Comparison of ENCODE assay signal across 10 cellular contexts in genomic region chr17:58665946-58666857, GRCh38. TPM values are rescaled to one million over a fixed set of nuclear protein-coding genes. Genes with fewer than 3 reads are reported as not detected.
DNase-seq lines count a peak whose midpoint lies in the region; ATAC-seq, FAIRE-seq and TF ChIP-seq lines count a peak whose summit lies in the region.
"Had no signal": no experiment of that assay in that cellular context is flagged by ENCODE, and none has a peak within 500 bp of the region (broad histone marks: within the 10 kb centered on the region; RNA-seq: fewer than 3 reads in every experiment).

No MANE protein-coding gene starts in this region.

- H3K4me2 ChIP-seq in HepG2 (ENCODE audit: low read depth, low read length) = peak overlapping the region; percentile 30; the same call in 1 of the 2 replicates

- no peaks in the 10 kb centered on the region for H4K20me1 ChIP-seq in HepG2 (ENCODE audit: insufficient read depth, low read length)

- peaks cover 7% of the 10 kb centered on the region for H3K4me1 Mint-ChIP-seq in activated naive CD8-positive, alpha-beta T cell (ENCODE audit: low read depth)
- H3K4me1 Mint-ChIP-seq in activated naive CD8-positive, alpha-beta T cell treated with anti-CD3 and anti-CD28 coated beads for 36 hours = peaks cover 7% of the 10 kb centered on the region
- H3K4me1 Mint-ChIP-seq in T-helper 17 cell = peaks cover 10% of the 10 kb centered on the region

- H3K4me3 ChIP-seq in HepG2 (replicated peaks in 1 of 3; ENCODE audit: insufficient read depth in 1 of 3, low read depth in 2 of 3, low read length in 3 of 3) = no peak overlapping the region
- H3K4me3 ChIP-seq in thymus (ENCODE audit: low read length) = peak overlapping the region; percentile 7
- peak overlapping the region in 1 of 2 donors; percentile 35 for H3K4me3 ChIP-seq in vagina
- H3K4me3 ChIP-seq: SK-N-MC had no signal

- peak overlapping the region; percentile 48 for H3K27ac Mint-ChIP-seq in activated naive CD8-positive, alpha-beta T cell
- H3K27ac Mint-ChIP-seq in activated naive CD8-positive, alpha-beta T cell treated with anti-CD3 and anti-CD28 coated beads for 36 hours = no peak overlapping the region
- H3K27ac Mint-ChIP-seq in T-helper 17 cell = peak overlapping the region; percentile 89

- no peaks in the 10 kb centered on the region; a peak in 1 of 5 replicates for H3K27me3 ChIP-seq in HepG2 (ENCODE audit: control insufficient read depth in 1 of 2, insufficient read depth in 2 of 2, low read length in 2 of 2)
- H3K27me3 ChIP-seq in thymus (ENCODE audit: control insufficient read depth, insufficient read depth) = no peaks in the 10 kb centered on the region
- H3K27me3 ChIP-seq in vagina = no peaks in the 10 kb centered on the region

- CTCF ChIA-PET in HepG2 (lab: Yijun Ruan, JAX; ENCODE audit: low intra/inter-chr PET ratio, low total read pairs) = no interaction called here

- H3K79me2 ChIP-seq in HepG2 (ENCODE audit: insufficient read depth, low read length) = no peaks in the 10 kb centered on the region

- WGBS in HepG2 (ENCODE audit: low lambda C conversion rate) = 63% methylated on average over 25 of the region's 25 CpGs
- WGBS in thymus = 91% methylated on average over 25 of the region's 25 CpGs

- peak; percentile 28 for FAIRE-seq in HepG2 (lab: Jason Lieb, UNC)

- TF ChIP-seq POLR2A in HepG2 (IDR thresholded peaks at IDR 0.05; ENCODE audit: insufficient read depth in 1 of 2, low read depth in 2 of 2, low read length in 2 of 2) (no peak), vagina (IDR thresholded peaks at IDR 0.05) (no peak)

- intact Hi-C loops in HepG2 (cut with micrococcal nuclease; ENCODE audit: unreplicated experiment) = no loop called here
- intact Hi-C loops in vagina (cut with DNase I) = no loop called here

- no peak overlapping the region for H2AFZ ChIP-seq in HepG2 (ENCODE audit: low read length)

- in situ Hi-C loops in HepG2 (cut with HindIII; ENCODE audit: extremely low pct_ligation_motif_present, low pct_unique_long_range_greater_than_20kb) = no loop called here

- H3K27ac ChIP-seq in HepG2 (ENCODE audit: extremely low read length, insufficient read depth, low read length) = no peak overlapping the region
- H3K27ac ChIP-seq in thymus (ENCODE audit: low read depth) = peak overlapping the region; percentile 46
- no peak overlapping the region for H3K27ac ChIP-seq in vagina
- H3K27ac ChIP-seq: SK-N-MC had no signal

- H3K4me3 Mint-ChIP-seq in activated naive CD8-positive, alpha-beta T cell = peak overlapping the region; percentile 58
- H3K4me3 Mint-ChIP-seq in activated naive CD8-positive, alpha-beta T cell treated with anti-CD3 and anti-CD28 coated beads for 36 hours = no peak overlapping the region
- H3K4me3 Mint-ChIP-seq in T-helper 17 cell = peak overlapping the region; percentile 83

- POLR2A ChIA-PET in HepG2 (lab: Yijun Ruan, JAX) = interaction anchor here (2.0 kb wide), 1 partner anchor 34 kb away, joined by 5 read pairs; no protein-coding TSS in a partner anchor

- no peaks in the 10 kb centered on the region for H3K9me3 ChIP-seq in T-helper 17 cell (ENCODE audit: control insufficient read depth, low read length, poor library complexity, severe bottlenecking)
- no peaks in the 10 kb centered on the region for H3K9me3 ChIP-seq in HepG2 (ENCODE audit: low read length)
- no peaks in the 10 kb centered on the region for H3K9me3 ChIP-seq in thymus (ENCODE audit: control insufficient read depth)
- no peaks in the 10 kb centered on the region for H3K9me3 ChIP-seq in vagina

- TF ChIP-seq EP300 in HepG2 (IDR thresholded peaks at IDR 0.05; ENCODE audit: low read depth in 2 of 2, low read length in 2 of 2) (no peak), HepG2 (CRISPR knock-in tag; IDR thresholded peaks at IDR 0.05; ENCODE audit: borderline replicate concordance) (no peak)

- H3K36me3 ChIP-seq in HepG2 (replicated peaks in 1 of 2; ENCODE audit: control insufficient read depth in 1 of 2, insufficient read depth in 2 of 2, low read length in 2 of 2) (no peaks in the 10 kb centered on the region), thymus (ENCODE audit: control insufficient read depth, insufficient read depth) (no peaks in the 10 kb centered on the region), vagina (no peaks in the 10 kb centered on the region)

- no peak overlapping the region for H3K9ac ChIP-seq in HepG2 (ENCODE audit: insufficient read depth, low read depth, low read length)

- no peak for TF ChIP-seq RAD21 in HepG2 (CRISPR knock-in tag; IDR thresholded peaks at IDR 0.05)

- TF ChIP-seq CTCF in HepG2 (CRISPR knock-in tag; IDR thresholded peaks at IDR 0.05) (no peak), vagina (IDR thresholded peaks at IDR 0.05) (no peak)

- peaks cover 2% of the 10 kb centered on the region for H3K27me3 Mint-ChIP-seq in activated naive CD8-positive, alpha-beta T cell
- H3K27me3 Mint-ChIP-seq in activated naive CD8-positive, alpha-beta T cell treated with anti-CD3 and anti-CD28 coated beads for 36 hours = peaks cover 8% of the 10 kb centered on the region
- peaks cover 20% of the 10 kb centered on the region for H3K27me3 Mint-ChIP-seq in T-helper 17 cell

- no peak for DNase-seq in activated naive CD8-positive, alpha-beta T cell treated with anti-CD3 and anti-CD28 coated beads for 36 hours
- DNase-seq in T-helper 17 cell (no peak), HepG2 (ENCODE audit: low spot score) (no peak), vagina (ENCODE audit: extremely low spot score in 2 of 2) (no peak)
- DNase-seq: NCI-H187 treated with DMSO at 0.1 percent for 48 hours had no signal

- BruUV-seq in HepG2 (replicated peaks; lab: Mats Ljungman, UMichigan) = no TSS peak

- H3K4me1 ChIP-seq in HepG2 (ENCODE audit: insufficient read depth, low read length) (peaks cover 10% of the 10 kb centered on the region), thymus (ENCODE audit: control insufficient read depth, insufficient read depth, low read length) (no peaks in the 10 kb centered on the region), vagina (no peaks in the 10 kb centered on the region)

- no peaks in the 10 kb centered on the region for H3K36me3 Mint-ChIP-seq in activated naive CD8-positive, alpha-beta T cell
- no peaks in the 10 kb centered on the region for H3K36me3 Mint-ChIP-seq in activated naive CD8-positive, alpha-beta T cell treated with anti-CD3 and anti-CD28 coated beads for 36 hours
- H3K36me3 Mint-ChIP-seq in T-helper 17 cell (ENCODE audit: low read depth) = no peaks in the 10 kb centered on the region

- ATAC-seq in T-helper 17 cell (peak; percentile 23), HepG2 (no peak), GM21367 (IDR thresholded peaks at IDR 0.05; ENCODE audit: unreplicated experiment) (no peak), GM21528 (IDR thresholded peaks at IDR 0.05; ENCODE audit: low FRiP score, unreplicated experiment) (no peak)

- H3K9me3 Mint-ChIP-seq in activated naive CD8-positive, alpha-beta T cell (ENCODE audit: low read depth) = no peaks in the 10 kb centered on the region
- no peaks in the 10 kb centered on the region for H3K9me3 Mint-ChIP-seq in activated naive CD8-positive, alpha-beta T cell treated with anti-CD3 and anti-CD28 coated beads for 36 hours

RNA-seq across cellular contexts. Expression of gene TEX14, which starts 25.6 kb away (rescaled TPM):
- total RNA-seq in activated naive CD8-positive, alpha-beta T cell treated with anti-CD3 and anti-CD28 coated beads for 36 hours = under 1 TPM; 0.10 to 0.14 TPM
- total RNA-seq in T-helper 17 cell (under 1 TPM; 0.42 to 0.60 TPM), HepG2 (2016; rRNA removed; fragmentation: Illumina TruSeq; extraction: Trizol) (0.07 TPM in 1 of 2 replicates, not detected in the other), vagina (not detected)
- total RNA-seq in HepG2 (2016; cell fraction: cytosol; rRNA removed; fragmentation: Illumina TruSeq; extraction: Trizol; ENCODE audit: low read depth) = not detected in 2 replicates
- not detected in 2 replicates for total RNA-seq in HepG2 (2016; cell fraction: insoluble cytoplasmic fraction; rRNA removed; fragmentation: Illumina TruSeq; extraction: Trizol)
- not detected in 2 replicates for total RNA-seq in HepG2 (2016; cell fraction: membrane; rRNA removed; fragmentation: Illumina TruSeq; extraction: Trizol)
- 0.06 TPM in 1 of 2 replicates, not detected in the other for total RNA-seq in HepG2 (2016; cell fraction: nucleus; rRNA removed; fragmentation: Illumina TruSeq; extraction: Trizol)
- polyA plus RNA-seq in HepG2 (2011; rRNA removed) (0.03 and 0.04 TPM in 2 replicates), thymus (0.46 TPM)
- 0.01 and 0.03 TPM in 2 replicates for polyA plus RNA-seq in HepG2 (2011; cell fraction: cytosol; rRNA removed)
- polyA plus RNA-seq in HepG2 (2011; cell fraction: nucleus; rRNA removed) = 0.09 and 0.11 TPM in 2 replicates
- polyA plus RNA-seq in HepG2 (2012) = 0.08 TPM in 1 of 2 replicates, not detected in the other
- not detected in 2 replicates for polyA plus RNA-seq in HepG2 (2016; cell fraction: cytosol; fragmentation: Illumina TruSeq; extraction: Trizol; ENCODE audit: low read depth)
- polyA plus RNA-seq in HepG2 (2016; cell fraction: insoluble cytoplasmic fraction; fragmentation: Illumina TruSeq; extraction: Trizol; ENCODE audit: low read depth) = not detected in 2 replicates
- not detected in 2 replicates for polyA plus RNA-seq in HepG2 (2016; cell fraction: membrane; fragmentation: Illumina TruSeq; extraction: Trizol; ENCODE audit: low read depth)
- polyA plus RNA-seq in HepG2 (2016; cell fraction: nucleus; fragmentation: Illumina TruSeq; extraction: Trizol; ENCODE audit: insufficient read depth, low read depth) = not detected in 2 replicates
- 0.02 and 0.04 TPM in 2 replicates for polyA minus RNA-seq in HepG2 (2011; rRNA and poly(A)+ RNA removed; ENCODE audit: low replicate concordance)
- polyA minus RNA-seq in HepG2 (2011; cell fraction: cytosol; rRNA and poly(A)+ RNA removed) = not detected in 2 replicates
- 0.12 and 0.26 TPM in 2 replicates for polyA minus RNA-seq in HepG2 (2011; cell fraction: nucleus; rRNA and poly(A)+ RNA removed)

RNA-seq across cellular contexts. Expression of gene RAD51C, which starts 26.2 kb away (rescaled TPM):
- 10 to 100 TPM; 77.3 to 86.7 TPM for total RNA-seq in activated naive CD8-positive, alpha-beta T cell treated with anti-CD3 and anti-CD28 coated beads for 36 hours
- total RNA-seq in T-helper 17 cell (10 to 100 TPM in 1 of 2 donors, 1 to 10 TPM in 1; 6.3 to 16.0 TPM), HepG2 (2016; rRNA removed; fragmentation: Illumina TruSeq; extraction: Trizol) (106 and 151 TPM in 2 replicates), vagina (8.3 TPM)
- 50.0 and 53.5 TPM in 2 replicates for total RNA-seq in HepG2 (2016; cell fraction: cytosol; rRNA removed; fragmentation: Illumina TruSeq; extraction: Trizol; ENCODE audit: low read depth)
- total RNA-seq in HepG2 (2016; cell fraction: insoluble cytoplasmic fraction; rRNA removed; fragmentation: Illumina TruSeq; extraction: Trizol) = 110 and 163 TPM in 2 replicates
- 68.8 and 79.6 TPM in 2 replicates for total RNA-seq in HepG2 (2016; cell fraction: membrane; rRNA removed; fragmentation: Illumina TruSeq; extraction: Trizol)
- 50.4 and 54.3 TPM in 2 replicates for total RNA-seq in HepG2 (2016; cell fraction: nucleus; rRNA removed; fragmentation: Illumina TruSeq; extraction: Trizol)
- polyA plus RNA-seq in HepG2 (2011; rRNA removed) (27.3 and 38.5 TPM in 2 replicates), thymus (31.1 TPM)
- 23.1 and 25.8 TPM in 2 replicates for polyA plus RNA-seq in HepG2 (2011; cell fraction: cytosol; rRNA removed)
- 8.0 and 12.1 TPM in 2 replicates for polyA plus RNA-seq in HepG2 (2011; cell fraction: nucleus; rRNA removed)
- 34.0 and 48.5 TPM in 2 replicates for polyA plus RNA-seq in HepG2 (2012)
- 57.5 and 61.7 TPM in 2 replicates for polyA plus RNA-seq in HepG2 (2016; cell fraction: cytosol; fragmentation: Illumina TruSeq; extraction: Trizol; ENCODE audit: low read depth)
- 139 and 168 TPM in 2 replicates for polyA plus RNA-seq in HepG2 (2016; cell fraction: insoluble cytoplasmic fraction; fragmentation: Illumina TruSeq; extraction: Trizol; ENCODE audit: low read depth)
- polyA plus RNA-seq in HepG2 (2016; cell fraction: membrane; fragmentation: Illumina TruSeq; extraction: Trizol; ENCODE audit: low read depth) = 63.2 and 65.8 TPM in 2 replicates
- polyA plus RNA-seq in HepG2 (2016; cell fraction: nucleus; fragmentation: Illumina TruSeq; extraction: Trizol; ENCODE audit: insufficient read depth, low read depth) = 70.5 and 75.0 TPM in 2 replicates
- polyA minus RNA-seq in HepG2 (2011; rRNA and poly(A)+ RNA removed; ENCODE audit: low replicate concordance) = 6.8 and 14.3 TPM in 2 replicates
- 7.0 and 7.6 TPM in 2 replicates for polyA minus RNA-seq in HepG2 (2011; cell fraction: cytosol; rRNA and poly(A)+ RNA removed)
- 19.2 and 27.5 TPM in 2 replicates for polyA minus RNA-seq in HepG2 (2011; cell fraction: nucleus; rRNA and poly(A)+ RNA removed)
